ENCODE assay signal across 11 cellular contexts in the genomic region with DNA sequence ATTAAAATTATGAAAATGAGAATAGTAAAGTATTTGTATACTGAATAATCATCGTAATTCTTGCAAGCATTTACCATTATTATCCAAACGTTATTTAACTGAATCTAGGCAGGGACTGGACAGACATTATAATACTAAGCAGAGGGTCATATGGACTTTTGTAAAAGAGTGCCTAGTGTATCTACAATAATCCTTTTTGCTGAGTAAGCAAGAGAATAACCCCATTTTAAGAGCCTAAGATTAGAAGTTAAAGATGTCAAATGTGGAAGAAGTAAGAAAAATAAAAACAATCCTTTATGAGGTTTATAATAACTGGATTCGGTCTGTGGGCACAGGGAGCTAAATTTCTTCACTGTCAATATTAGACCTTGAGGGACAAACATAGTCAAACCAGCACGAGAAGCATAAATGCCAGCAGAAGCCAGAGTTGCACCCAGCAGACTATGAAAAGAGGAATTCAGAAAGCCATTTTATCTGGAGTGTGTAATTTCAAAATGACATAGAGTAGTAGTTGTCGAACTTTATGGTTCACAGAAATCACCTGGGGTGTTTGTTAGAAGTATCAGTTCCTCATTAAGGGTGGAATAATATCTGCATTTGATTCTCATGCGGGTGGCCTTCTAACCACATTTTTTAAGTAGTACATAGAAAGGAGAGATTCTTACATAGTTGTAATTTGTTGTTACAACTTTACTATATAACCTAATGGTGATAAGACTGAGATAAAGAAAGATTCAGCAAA. TPM values are rescaled to one million over a fixed set of nuclear protein-coding genes. Genes with fewer than 3 reads are reported as not detected.
DNase-seq lines count a peak whose midpoint lies in the region; ATAC-seq and TF ChIP-seq lines count a peak whose summit lies in the region.
"Had no signal": no experiment of that assay in that cellular context is flagged by ENCODE, and none has a peak within 500 bp of the region (broad histone marks: within the 10 kb centered on the region; RNA-seq: fewer than 3 reads in every experiment).

No MANE protein-coding gene starts in this region.

- intact Hi-C loops in gastrocnemius medialis (cut with DNase I; ENCODE audit: low total_unique reads), result no loop called here

- ATAC-seq in GM19438 (IDR thresholded peaks at IDR 0.05; ENCODE audit: low read depth, unreplicated experiment) (peak; percentile 78), HG02884 (IDR thresholded peaks at IDR 0.05; ENCODE audit: unreplicated experiment) (peak; percentile 94), HG03575 (IDR thresholded peaks at IDR 0.05; ENCODE audit: extremely low read depth, insufficient number of reproducible peaks, low FRiP score, unreplicated experiment) (peak; percentile 94), gastrocnemius medialis (no peak), gastroesophageal sphincter (no peak)
- ATAC-seq: naive thymus-derived CD4-positive, alpha-beta T cell had no signal

- no peak overlapping the region for H3K27ac ChIP-seq in gastrocnemius medialis
- no peak overlapping the region for H3K27ac ChIP-seq in gastroesophageal sphincter

- TF ChIP-seq CTCF in GM12865 (IDR thresholded peaks at IDR 0.05; ENCODE audit: insufficient read depth, low read depth, low read length, missing control alignments) (no peak), gastrocnemius medialis (IDR thresholded peaks at IDR 0.05 in 4 of 5, conservative IDR thresholded peaks at IDR 0.05 in 1 of 5) (no peak), gastroesophageal sphincter (IDR thresholded peaks at IDR 0.05) (no peak)

- H3K36me3 ChIP-seq in gastrocnemius medialis (no peaks in the 10 kb centered on the region), gastroesophageal sphincter (no peaks in the 10 kb centered on the region)

- DNase-seq in GM12865 (ENCODE audit: low read depth), result peak; percentile 60
- DNase-seq in gastrocnemius medialis, result no peak
- no peak for DNase-seq in DMS79 (lab: John Stamatoyannopoulos, UW)
- DNase-seq in AML-193 (lab: John Stamatoyannopoulos, UW), result no peak
- DNase-seq: activated CD4-positive, alpha-beta memory T cell treated with anti-CD3 and anti-CD28 coated beads, Interleukin-2, amount 10 ng/mL, durations not matched to agents 7 days and 5 days; naive thymus-derived CD4-positive, alpha-beta T cell; NCI-H345 had no signal

- in situ Hi-C loops in gastrocnemius medialis (cut with MboI; ENCODE audit: low sequenced_read_pairs in 4 of 4), result no loop called here

- H3K27me3 ChIP-seq in gastrocnemius medialis (no peaks in the 10 kb centered on the region), gastroesophageal sphincter (no peaks in the 10 kb centered on the region)

- TF ChIP-seq POLR2A in gastrocnemius medialis (IDR thresholded peaks at IDR 0.05) (no peak), gastroesophageal sphincter (IDR thresholded peaks at IDR 0.05) (no peak)

- TF ChIP-seq EP300 in gastroesophageal sphincter (IDR thresholded peaks at IDR 0.05), result no peak

- H3K4me1 ChIP-seq in gastrocnemius medialis (no peaks in the 10 kb centered on the region), gastroesophageal sphincter (peaks cover 0 to 9% (median 0%) of the 10 kb centered on the region in 3 donors)

- H3K9me3 ChIP-seq in gastrocnemius medialis (no peaks in the 10 kb centered on the region), gastroesophageal sphincter (no peaks in the 10 kb centered on the region)

- H3K4me3 ChIP-seq in GM12865 (ENCODE audit: low read depth, low read length), result no peak overlapping the region
- H3K4me3 ChIP-seq in gastrocnemius medialis, result no peak overlapping the region
- no peak overlapping the region for H3K4me3 ChIP-seq in gastroesophageal sphincter

- 80 to 91% methylated on average over 6 of the region's 6 CpGs for WGBS in gastroesophageal sphincter (ENCODE audit: low coverage in 1 of 2), 2 donors

RNA-seq across cellular contexts. Expression of a gene that starts 39.7 kb away (rescaled TPM):
- total RNA-seq in gastrocnemius medialis (under 1 TPM; 0.29 to 0.97 (median 0.47) TPM), gastroesophageal sphincter (10 to 100 TPM; 17.1 to 33.0 (median 19.7) TPM)

Comparison
In these comparisons a context has a peak if more than half of its experiments do, and no peak if none do; other contexts are left out.
1. ATAC-seq: peak in GM19438 (single experiment), HG02884 (single experiment) and HG03575 (single experiment); none in gastrocnemius medialis (0 of 2) and gastroesophageal sphincter (single experiment).
2. RNA of a gene that starts 39.7 kb away (total RNA-seq): 17.1 to 33.0 TPM in gastroesophageal sphincter; 0.29 to 0.97 TPM in gastrocnemius medialis; every median in the first group is over 4 times any median in the second.